1 cellular context compared by ENCODE assay signal in the genomic region with DNA sequence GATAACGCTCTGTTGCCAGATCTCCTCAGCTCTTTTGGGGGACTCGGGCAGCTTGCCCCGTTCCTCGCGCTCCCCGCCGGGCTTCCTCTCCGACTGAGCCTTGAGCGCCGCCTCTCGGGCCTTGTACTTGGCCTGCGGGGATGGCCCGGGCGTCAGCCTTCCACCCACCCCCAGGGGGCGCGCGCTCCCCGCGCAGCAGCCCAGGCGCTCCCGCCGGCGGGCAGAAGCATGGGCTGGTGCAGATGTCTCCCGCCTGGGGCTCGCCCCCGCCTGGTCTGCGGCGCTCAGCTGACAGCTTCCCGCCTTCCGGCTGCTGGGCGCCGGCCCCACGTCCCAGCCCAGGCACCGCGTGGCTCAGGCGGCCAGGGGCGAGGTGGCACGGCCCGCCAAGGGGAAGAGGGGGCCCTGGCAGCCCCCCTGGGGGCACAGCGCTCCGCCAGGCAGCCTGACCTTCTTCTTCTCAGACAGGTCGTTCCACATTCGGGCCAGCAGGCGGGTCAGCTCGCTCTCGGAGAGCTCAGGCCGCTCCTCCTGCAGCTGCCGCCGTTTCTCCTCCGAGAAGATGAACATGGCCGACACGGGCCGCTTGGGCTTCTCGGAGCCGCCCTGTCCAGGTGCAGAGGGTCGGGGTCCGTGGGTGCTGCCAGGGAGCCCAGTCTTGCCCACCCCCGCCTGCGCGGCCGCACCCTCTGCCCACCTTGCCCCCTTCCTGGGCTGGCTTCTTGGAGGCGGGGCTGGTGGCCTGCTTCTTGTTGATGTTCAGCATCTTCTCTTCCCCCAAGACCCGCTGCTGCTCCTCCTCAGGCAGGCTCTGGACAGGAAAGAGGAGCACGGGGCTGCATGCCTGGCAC.
A peak's percentile ranks its signal among the peaks of the same experiment; 100 is the strongest.
TF ChIP-seq lines count a peak whose summit lies in the region.

No MANE protein-coding gene starts in this region.

TF ChIP-seq in HepG2, 621 proteins besides CTCF, POLR2A, EP300 and RAD21:
- TF ChIP-seq ZNF547 (CRISPR knock-in tag; IDR thresholded peaks at IDR 0.05) (0 out of 2 replicates have a peak, but pooled peaks have one; percentile 25), POLR2G (IDR thresholded peaks at IDR 0.05; ENCODE audit: low read depth, low read length) (no peak), RBM39 (IDR thresholded peaks at IDR 0.05; ENCODE audit: low read depth, low read length, poor library complexity, severe bottlenecking) (peak; percentile 31), ZNF768 (CRISPR knock-in tag; IDR thresholded peaks at IDR 0.05) (peak; percentile 12; the same call in 1 of the 2 replicates), ZNF878 (CRISPR knock-in tag; IDR thresholded peaks at IDR 0.05) (no peak), ZNF772 (CRISPR knock-in tag; IDR thresholded peaks at IDR 0.05) (no peak), GATAD1 (CRISPR knock-in tag; IDR thresholded peaks at IDR 0.05) (no peak), STAG1 (CRISPR knock-in tag; IDR thresholded peaks at IDR 0.05) (peak; percentile 43; the same call in 1 of the 2 replicates), ISL2 (CRISPR knock-in tag; IDR thresholded peaks at IDR 0.05) (no peak), RBFOX2 (IDR thresholded peaks at IDR 0.05; ENCODE audit: low read depth, low read length) (peak; percentile 58), ZNF883 (CRISPR knock-in tag; IDR thresholded peaks at IDR 0.05; ENCODE audit: not compliant biosample characterization) (peak; percentile 52), PHF21A (CRISPR knock-in tag; IDR thresholded peaks at IDR 0.05) (no peak), ZNF7 (CRISPR knock-in tag; IDR thresholded peaks at IDR 0.05) (no peak), ZBTB38 (CRISPR knock-in tag; IDR thresholded peaks at IDR 0.05) (peak; percentile 62; the same call in 1 of the 2 replicates), AGO2 (optimal IDR thresholded peaks at IDR 0.05; ENCODE audit: low read depth, low read length) (peak; percentile 90), ARHGAP35 (CRISPR knock-in tag; IDR thresholded peaks at IDR 0.05; ENCODE audit: borderline replicate concordance) (no peak), SRF (IDR thresholded peaks at IDR 0.05; ENCODE audit: low read depth, low read length) (no peak), NCOR1 (IDR thresholded peaks at IDR 0.05; ENCODE audit: borderline replicate concordance, low read length) (no peak), ATF1 (CRISPR knock-in tag; IDR thresholded peaks at IDR 0.05) (no peak), ZNF430 (CRISPR knock-in tag; IDR thresholded peaks at IDR 0.05) (no peak), HOXA3 (CRISPR knock-in tag; IDR thresholded peaks at IDR 0.05) (peak; percentile 45; the same call in 1 of the 2 replicates), ZNF577 (CRISPR knock-in tag; IDR thresholded peaks at IDR 0.05; ENCODE audit: borderline replicate concordance, low read depth) (no peak), IRF2 (CRISPR knock-in tag; IDR thresholded peaks at IDR 0.05) (no peak), ZNF766 (CRISPR knock-in tag; IDR thresholded peaks at IDR 0.05; ENCODE audit: borderline replicate concordance) (no peak)
- TF ChIP-seq, protein P1, sequence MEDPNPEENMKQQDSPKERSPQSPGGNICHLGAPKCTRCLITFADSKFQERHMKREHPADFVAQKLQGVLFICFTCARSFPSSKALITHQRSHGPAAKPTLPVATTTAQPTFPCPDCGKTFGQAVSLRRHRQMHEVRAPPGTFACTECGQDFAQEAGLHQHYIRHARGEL (CRISPR knock-in tag; IDR thresholded peaks at IDR 0.05), result no peak
- TF ChIP-seq, protein P2, sequence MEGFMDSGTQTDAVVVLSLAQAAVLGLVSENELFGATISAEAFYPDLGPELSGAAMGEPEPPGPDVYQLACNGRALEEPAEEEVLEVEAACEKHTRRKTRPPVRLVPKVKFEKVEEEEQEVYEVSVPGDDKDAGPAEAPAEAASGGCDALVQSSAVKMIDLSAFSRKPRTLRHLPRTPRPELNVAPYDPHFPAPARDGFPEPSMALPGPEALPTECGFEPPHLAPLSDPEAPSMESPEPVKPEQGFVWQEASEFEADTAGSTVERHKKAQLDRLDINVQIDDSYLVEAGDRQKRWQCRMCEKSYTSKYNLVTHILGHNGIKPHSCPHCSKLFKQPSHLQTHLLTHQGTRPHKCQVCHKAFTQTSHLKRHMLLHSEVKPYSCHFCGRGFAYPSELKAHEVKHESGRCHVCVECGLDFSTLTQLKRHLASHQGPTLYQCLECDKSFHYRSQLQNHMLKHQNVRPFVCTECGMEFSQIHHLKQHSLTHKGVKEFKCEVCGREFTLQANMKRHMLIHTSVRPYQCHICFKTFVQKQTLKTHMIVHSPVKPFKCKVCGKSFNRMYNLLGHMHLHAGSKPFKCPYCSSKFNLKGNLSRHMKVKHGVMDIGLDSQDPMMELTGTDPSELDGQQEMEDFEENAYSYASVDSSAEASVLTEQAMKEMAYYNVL (CRISPR knock-in tag; IDR thresholded peaks at IDR 0.05; ENCODE audit: borderline replicate concordance), result no peak
- TF ChIP-seq, protein P3, sequence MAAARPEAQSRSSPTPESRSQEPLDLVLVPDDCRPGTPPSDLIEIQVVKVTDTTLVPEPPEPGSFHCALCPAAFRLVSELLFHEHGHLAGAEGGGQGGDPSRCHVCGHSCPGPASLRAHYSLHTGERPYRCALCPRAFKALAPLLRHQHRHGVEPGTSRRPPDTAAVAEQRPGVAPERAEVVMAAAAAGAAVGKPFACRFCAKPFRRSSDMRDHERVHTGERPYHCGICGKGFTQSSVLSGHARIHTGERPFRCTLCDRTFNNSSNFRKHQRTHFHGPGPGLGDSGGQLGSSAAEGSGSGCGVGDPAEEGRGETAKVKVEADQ (CRISPR knock-in tag; IDR thresholded peaks at IDR 0.05; ENCODE audit: borderline replicate concordance), result 0 out of 2 replicates have a peak, but pooled peaks have one; percentile 50
- TF ChIP-seq, protein P4, sequence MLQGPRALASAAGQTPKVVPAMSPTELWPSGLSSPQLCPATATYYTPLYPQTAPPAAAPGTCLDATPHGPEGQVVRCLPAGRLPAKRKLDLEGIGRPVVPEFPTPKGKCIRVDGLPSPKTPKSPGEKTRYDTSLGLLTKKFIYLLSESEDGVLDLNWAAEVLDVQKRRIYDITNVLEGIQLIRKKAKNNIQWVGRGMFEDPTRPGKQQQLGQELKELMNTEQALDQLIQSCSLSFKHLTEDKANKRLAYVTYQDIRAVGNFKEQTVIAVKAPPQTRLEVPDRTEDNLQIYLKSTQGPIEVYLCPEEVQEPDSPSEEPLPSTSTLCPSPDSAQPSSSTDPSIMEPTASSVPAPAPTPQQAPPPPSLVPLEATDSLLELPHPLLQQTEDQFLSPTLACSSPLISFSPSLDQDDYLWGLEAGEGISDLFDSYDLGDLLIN (CRISPR knock-in tag; IDR thresholded peaks at IDR 0.05; ENCODE audit: borderline replicate concordance), result no peak
- TF ChIP-seq, protein P5, sequence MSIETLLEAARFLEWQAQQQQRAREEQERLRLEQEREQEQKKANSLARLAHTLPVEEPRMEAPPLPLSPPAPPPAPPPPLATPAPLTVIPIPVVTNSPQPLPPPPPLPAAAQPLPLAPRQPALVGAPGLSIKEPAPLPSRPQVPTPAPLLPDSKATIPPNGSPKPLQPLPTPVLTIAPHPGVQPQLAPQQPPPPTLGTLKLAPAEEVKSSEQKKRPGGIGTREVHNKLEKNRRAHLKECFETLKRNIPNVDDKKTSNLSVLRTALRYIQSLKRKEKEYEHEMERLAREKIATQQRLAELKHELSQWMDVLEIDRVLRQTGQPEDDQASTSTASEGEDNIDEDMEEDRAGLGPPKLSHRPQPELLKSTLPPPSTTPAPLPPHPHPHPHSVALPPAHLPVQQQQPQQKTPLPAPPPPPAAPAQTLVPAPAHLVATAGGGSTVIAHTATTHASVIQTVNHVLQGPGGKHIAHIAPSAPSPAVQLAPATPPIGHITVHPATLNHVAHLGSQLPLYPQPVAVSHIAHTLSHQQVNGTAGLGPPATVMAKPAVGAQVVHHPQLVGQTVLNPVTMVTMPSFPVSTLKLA (IDR thresholded peaks at IDR 0.05), result no peak
- TF ChIP-seq, protein P6, sequence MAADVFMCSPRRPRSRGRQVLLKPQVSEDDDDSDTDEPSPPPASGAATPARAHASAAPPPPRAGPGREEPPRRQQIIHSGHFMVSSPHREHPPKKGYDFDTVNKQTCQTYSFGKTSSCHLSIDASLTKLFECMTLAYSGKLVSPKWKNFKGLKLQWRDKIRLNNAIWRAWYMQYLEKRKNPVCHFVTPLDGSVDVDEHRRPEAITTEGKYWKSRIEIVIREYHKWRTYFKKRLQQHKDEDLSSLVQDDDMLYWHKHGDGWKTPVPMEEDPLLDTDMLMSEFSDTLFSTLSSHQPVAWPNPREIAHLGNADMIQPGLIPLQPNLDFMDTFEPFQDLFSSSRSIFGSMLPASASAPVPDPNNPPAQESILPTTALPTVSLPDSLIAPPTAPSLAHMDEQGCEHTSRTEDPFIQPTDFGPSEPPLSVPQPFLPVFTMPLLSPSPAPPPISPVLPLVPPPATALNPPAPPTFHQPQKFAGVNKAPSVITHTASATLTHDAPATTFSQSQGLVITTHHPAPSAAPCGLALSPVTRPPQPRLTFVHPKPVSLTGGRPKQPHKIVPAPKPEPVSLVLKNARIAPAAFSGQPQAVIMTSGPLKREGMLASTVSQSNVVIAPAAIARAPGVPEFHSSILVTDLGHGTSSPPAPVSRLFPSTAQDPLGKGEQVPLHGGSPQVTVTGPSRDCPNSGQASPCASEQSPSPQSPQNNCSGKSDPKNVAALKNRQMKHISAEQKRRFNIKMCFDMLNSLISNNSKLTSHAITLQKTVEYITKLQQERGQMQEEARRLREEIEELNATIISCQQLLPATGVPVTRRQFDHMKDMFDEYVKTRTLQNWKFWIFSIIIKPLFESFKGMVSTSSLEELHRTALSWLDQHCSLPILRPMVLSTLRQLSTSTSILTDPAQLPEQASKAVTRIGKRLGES (CRISPR knock-in tag; IDR thresholded peaks at IDR 0.05; ENCODE audit: borderline replicate concordance), result no peak
- TF ChIP-seq, protein P7, sequence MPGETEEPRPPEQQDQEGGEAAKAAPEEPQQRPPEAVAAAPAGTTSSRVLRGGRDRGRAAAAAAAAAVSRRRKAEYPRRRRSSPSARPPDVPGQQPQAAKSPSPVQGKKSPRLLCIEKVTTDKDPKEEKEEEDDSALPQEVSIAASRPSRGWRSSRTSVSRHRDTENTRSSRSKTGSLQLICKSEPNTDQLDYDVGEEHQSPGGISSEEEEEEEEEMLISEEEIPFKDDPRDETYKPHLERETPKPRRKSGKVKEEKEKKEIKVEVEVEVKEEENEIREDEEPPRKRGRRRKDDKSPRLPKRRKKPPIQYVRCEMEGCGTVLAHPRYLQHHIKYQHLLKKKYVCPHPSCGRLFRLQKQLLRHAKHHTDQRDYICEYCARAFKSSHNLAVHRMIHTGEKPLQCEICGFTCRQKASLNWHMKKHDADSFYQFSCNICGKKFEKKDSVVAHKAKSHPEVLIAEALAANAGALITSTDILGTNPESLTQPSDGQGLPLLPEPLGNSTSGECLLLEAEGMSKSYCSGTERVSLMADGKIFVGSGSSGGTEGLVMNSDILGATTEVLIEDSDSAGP (CRISPR knock-in tag; IDR thresholded peaks at IDR 0.05; ENCODE audit: borderline replicate concordance), result no peak
- TF ChIP-seq, protein P8, sequence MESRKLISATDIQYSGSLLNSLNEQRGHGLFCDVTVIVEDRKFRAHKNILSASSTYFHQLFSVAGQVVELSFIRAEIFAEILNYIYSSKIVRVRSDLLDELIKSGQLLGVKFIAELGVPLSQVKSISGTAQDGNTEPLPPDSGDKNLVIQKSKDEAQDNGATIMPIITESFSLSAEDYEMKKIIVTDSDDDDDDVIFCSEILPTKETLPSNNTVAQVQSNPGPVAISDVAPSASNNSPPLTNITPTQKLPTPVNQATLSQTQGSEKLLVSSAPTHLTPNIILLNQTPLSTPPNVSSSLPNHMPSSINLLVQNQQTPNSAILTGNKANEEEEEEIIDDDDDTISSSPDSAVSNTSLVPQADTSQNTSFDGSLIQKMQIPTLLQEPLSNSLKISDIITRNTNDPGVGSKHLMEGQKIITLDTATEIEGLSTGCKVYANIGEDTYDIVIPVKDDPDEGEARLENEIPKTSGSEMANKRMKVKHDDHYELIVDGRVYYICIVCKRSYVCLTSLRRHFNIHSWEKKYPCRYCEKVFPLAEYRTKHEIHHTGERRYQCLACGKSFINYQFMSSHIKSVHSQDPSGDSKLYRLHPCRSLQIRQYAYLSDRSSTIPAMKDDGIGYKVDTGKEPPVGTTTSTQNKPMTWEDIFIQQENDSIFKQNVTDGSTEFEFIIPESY (CRISPR knock-in tag; IDR thresholded peaks at IDR 0.05), result peak; percentile 99
- TF ChIP-seq, protein P9, sequence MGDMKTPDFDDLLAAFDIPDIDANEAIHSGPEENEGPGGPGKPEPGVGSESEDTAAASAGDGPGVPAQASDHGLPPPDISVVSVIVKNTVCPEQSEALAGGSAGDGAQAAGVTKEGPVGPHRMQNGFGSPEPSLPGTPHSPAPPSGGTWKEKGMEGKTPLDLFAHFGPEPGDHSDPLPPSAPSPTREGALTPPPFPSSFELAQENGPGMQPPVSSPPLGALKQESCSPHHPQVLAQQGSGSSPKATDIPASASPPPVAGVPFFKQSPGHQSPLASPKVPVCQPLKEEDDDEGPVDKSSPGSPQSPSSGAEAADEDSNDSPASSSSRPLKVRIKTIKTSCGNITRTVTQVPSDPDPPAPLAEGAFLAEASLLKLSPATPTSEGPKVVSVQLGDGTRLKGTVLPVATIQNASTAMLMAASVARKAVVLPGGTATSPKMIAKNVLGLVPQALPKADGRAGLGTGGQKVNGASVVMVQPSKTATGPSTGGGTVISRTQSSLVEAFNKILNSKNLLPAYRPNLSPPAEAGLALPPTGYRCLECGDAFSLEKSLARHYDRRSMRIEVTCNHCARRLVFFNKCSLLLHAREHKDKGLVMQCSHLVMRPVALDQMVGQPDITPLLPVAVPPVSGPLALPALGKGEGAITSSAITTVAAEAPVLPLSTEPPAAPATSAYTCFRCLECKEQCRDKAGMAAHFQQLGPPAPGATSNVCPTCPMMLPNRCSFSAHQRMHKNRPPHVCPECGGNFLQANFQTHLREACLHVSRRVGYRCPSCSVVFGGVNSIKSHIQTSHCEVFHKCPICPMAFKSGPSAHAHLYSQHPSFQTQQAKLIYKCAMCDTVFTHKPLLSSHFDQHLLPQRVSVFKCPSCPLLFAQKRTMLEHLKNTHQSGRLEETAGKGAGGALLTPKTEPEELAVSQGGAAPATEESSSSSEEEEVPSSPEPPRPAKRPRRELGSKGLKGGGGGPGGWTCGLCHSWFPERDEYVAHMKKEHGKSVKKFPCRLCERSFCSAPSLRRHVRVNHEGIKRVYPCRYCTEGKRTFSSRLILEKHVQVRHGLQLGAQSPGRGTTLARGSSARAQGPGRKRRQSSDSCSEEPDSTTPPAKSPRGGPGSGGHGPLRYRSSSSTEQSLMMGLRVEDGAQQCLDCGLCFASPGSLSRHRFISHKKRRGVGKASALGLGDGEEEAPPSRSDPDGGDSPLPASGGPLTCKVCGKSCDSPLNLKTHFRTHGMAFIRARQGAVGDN (CRISPR knock-in tag; IDR thresholded peaks at IDR 0.05), result peak; percentile 25; the same call in 1 of the 2 replicates
- TF ChIP-seq, protein P10, sequence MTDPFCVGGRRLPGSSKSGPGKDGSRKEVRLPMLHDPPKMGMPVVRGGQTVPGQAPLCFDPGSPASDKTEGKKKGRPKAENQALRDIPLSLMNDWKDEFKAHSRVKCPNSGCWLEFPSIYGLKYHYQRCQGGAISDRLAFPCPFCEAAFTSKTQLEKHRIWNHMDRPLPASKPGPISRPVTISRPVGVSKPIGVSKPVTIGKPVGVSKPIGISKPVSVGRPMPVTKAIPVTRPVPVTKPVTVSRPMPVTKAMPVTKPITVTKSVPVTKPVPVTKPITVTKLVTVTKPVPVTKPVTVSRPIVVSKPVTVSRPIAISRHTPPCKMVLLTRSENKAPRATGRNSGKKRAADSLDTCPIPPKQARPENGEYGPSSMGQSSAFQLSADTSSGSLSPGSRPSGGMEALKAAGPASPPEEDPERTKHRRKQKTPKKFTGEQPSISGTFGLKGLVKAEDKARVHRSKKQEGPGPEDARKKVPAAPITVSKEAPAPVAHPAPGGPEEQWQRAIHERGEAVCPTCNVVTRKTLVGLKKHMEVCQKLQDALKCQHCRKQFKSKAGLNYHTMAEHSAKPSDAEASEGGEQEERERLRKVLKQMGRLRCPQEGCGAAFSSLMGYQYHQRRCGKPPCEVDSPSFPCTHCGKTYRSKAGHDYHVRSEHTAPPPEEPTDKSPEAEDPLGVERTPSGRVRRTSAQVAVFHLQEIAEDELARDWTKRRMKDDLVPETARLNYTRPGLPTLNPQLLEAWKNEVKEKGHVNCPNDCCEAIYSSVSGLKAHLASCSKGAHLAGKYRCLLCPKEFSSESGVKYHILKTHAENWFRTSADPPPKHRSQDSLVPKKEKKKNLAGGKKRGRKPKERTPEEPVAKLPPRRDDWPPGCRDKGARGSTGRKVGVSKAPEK (CRISPR knock-in tag; IDR thresholded peaks at IDR 0.05; ENCODE audit: borderline replicate concordance), result no peak
